10 cellular contexts compared by ENCODE assay signal in the genomic region with DNA sequence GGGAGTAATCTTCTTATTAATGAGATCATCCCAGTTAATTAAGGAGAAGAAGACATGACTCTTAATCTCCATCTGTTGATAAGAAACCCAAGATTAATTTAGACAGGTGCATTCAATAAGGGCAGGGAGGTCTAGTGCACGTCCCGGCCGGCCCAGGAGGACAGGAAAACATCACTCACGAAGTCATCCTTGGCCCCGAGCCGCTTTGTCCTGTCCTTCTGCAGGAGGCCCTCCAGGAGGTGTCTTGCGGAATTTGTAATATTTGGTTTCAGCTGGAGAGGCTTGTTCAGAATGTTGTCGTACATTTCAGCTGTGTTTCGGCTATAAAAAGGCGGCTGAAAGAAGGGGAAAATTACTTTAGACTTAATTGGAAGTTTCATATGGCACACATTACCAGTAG.
DNase-seq lines count a peak whose midpoint lies in the region; TF ChIP-seq lines count a peak whose summit lies in the region.
"Had no signal": no experiment of that assay in that cellular context is flagged by ENCODE, and none has a peak within 500 bp of the region (broad histone marks: within the 10 kb centered on the region; RNA-seq: fewer than 3 reads in every experiment).

No MANE protein-coding gene starts in this region.

- no peak overlapping the region for H3K27ac Mint-ChIP-seq in activated CD4-positive, alpha-beta T cell treated with anti-CD3 and anti-CD28 coated beads, Interleukin-2, amount 10 ng/mL, durations not matched to agents 24 days and 14 days
- H3K27ac Mint-ChIP-seq: GM23338 had no signal

- WGBS in adrenal gland, 4 donors: 41 to 52% (median 49%) methylated on average over 10 of the region's 10 CpGs

- H3K36me3 ChIP-seq in adrenal gland (replicated peaks in 1 of 2) (peaks cover 0 to 45% of the 10 kb centered on the region in 2 donors), kidney epithelial cell (ENCODE audit: control insufficient read depth, insufficient read depth, low read length) (peaks cover 5% of the 10 kb centered on the region), subcutaneous abdominal adipose tissue (ENCODE audit: control insufficient read depth in 5 of 5, insufficient read depth in 5 of 5, low read length in 5 of 5) (peaks cover 40 to 62% (median 58%) of the 10 kb centered on the region in 5 donors)

- DNase-seq in activated CD4-positive, alpha-beta T cell treated with anti-CD3 and anti-CD28 coated beads, Interleukin-2, amount 10 ng/mL, durations not matched to agents 24 days and 14 days: no peak
- DNase-seq in activated CD4-positive, alpha-beta T cell treated with anti-CD3 and anti-CD28 coated beads, Interleukin-2, amount 50 U/mL, for 48 hours: no peak
- DNase-seq in adrenal gland (peak; percentile 44 to 78 (median 61)), kidney epithelial cell (ENCODE audit: low read depth) (no peak), DMS153 (lab: John Stamatoyannopoulos, UW) (no peak), AG08396 (ENCODE audit: low spot score) (no peak), SIG-M5 treated with dmso at 0.1 percent for 504 hours (lab: John Stamatoyannopoulos, UW; ENCODE audit: unreplicated experiment) (no peak)
- DNase-seq: OCI-M1 had no signal

- intact Hi-C loops in activated CD4-positive, alpha-beta T cell treated with anti-CD3 and anti-CD28 coated beads, Interleukin-2, amount 10 ng/mL, durations not matched to agents 24 days and 14 days (cut with micrococcal nuclease): loop anchor here (5.0 to 10.0 kb wide), 4 partner anchors 346 to 1264 kb away; a partner anchor contains a TSS
- intact Hi-C loops in adrenal gland (cut with DNase I): loop anchor here in 1 of 2 donors (10.0 kb wide), 2 partner anchors 124 to 464 kb away; no protein-coding TSS in a partner anchor

- H3K36me3 Mint-ChIP-seq in activated CD4-positive, alpha-beta T cell treated with anti-CD3 and anti-CD28 coated beads, Interleukin-2, amount 10 ng/mL, durations not matched to agents 24 days and 14 days (ENCODE audit: low read depth): peaks cover 57% of the 10 kb centered on the region

- H3K4me3 ChIP-seq in adrenal gland: peak overlapping the region in 2 of 4 donors; percentile 10 to 61
- H3K4me3 ChIP-seq in kidney epithelial cell (ENCODE audit: low read depth, low read length): peak overlapping the region; percentile 79
- H3K4me3 ChIP-seq in subcutaneous abdominal adipose tissue (ENCODE audit: low read depth in 1 of 5, low read length in 5 of 5): peak overlapping the region in 3 of 5 donors; percentile 27 to 81 (median 30)
- H3K4me3 ChIP-seq: GM23338 had no signal

- peaks cover 18 to 43% of the 10 kb centered on the region in 2 donors for H3K4me1 ChIP-seq in adrenal gland (replicated peaks in 1 of 2)
- H3K4me1 ChIP-seq in subcutaneous abdominal adipose tissue (ENCODE audit: control insufficient read depth in 5 of 5, insufficient read depth in 5 of 5, low read length in 5 of 5): peaks cover 5 to 49% (median 22%) of the 10 kb centered on the region in 5 donors

- no peaks in the 10 kb centered on the region for H3K9me3 Mint-ChIP-seq in activated CD4-positive, alpha-beta T cell treated with anti-CD3 and anti-CD28 coated beads, Interleukin-2, amount 10 ng/mL, durations not matched to agents 24 days and 14 days
- H3K9me3 Mint-ChIP-seq: GM23338 had no signal

- peak overlapping the region; percentile 26 to 100 (median 74) for H3K27ac ChIP-seq in adrenal gland
- no peak overlapping the region for H3K27ac ChIP-seq in subcutaneous abdominal adipose tissue (ENCODE audit: low read depth, low read length)

- peak in 1 of 6 experiments; percentile 18 for TF ChIP-seq CTCF in adrenal gland (IDR thresholded peaks at IDR 0.05)
- peak; percentile 3 for TF ChIP-seq CTCF in kidney epithelial cell (IDR thresholded peaks at IDR 0.05; ENCODE audit: insufficient read depth, low read length, poor library complexity, severe bottlenecking)

- no peak for TF ChIP-seq POLR2A in adrenal gland (IDR thresholded peaks at IDR 0.05)

- H3K4me3 Mint-ChIP-seq in activated CD4-positive, alpha-beta T cell treated with anti-CD3 and anti-CD28 coated beads, Interleukin-2, amount 10 ng/mL, durations not matched to agents 24 days and 14 days: peak overlapping the region; percentile 91
- H3K4me3 Mint-ChIP-seq: GM23338 had no signal

- H3K27me3 ChIP-seq in adrenal gland (no peaks in the 10 kb centered on the region), kidney epithelial cell (ENCODE audit: control insufficient read depth, insufficient read depth, low read length) (no peaks in the 10 kb centered on the region), subcutaneous abdominal adipose tissue (ENCODE audit: control insufficient read depth in 5 of 5, insufficient read depth in 4 of 5, low read length in 5 of 5) (no peaks in the 10 kb centered on the region)

- H3K9me3 ChIP-seq in adrenal gland (replicated peaks in 1 of 3) (no peaks in the 10 kb centered on the region), subcutaneous abdominal adipose tissue (ENCODE audit: control insufficient read depth in 5 of 5, low read length in 5 of 5) (no peaks in the 10 kb centered on the region)

- peak overlapping the region in 1 of 5 donors; percentile 40 for H3K9ac ChIP-seq in subcutaneous abdominal adipose tissue (ENCODE audit: low read length in 5 of 5)

- H3K27me3 Mint-ChIP-seq in activated CD4-positive, alpha-beta T cell treated with anti-CD3 and anti-CD28 coated beads, Interleukin-2, amount 10 ng/mL, durations not matched to agents 24 days and 14 days: no peaks in the 10 kb centered on the region

- peaks cover 43% of the 10 kb centered on the region for H3K4me1 Mint-ChIP-seq in activated CD4-positive, alpha-beta T cell treated with anti-CD3 and anti-CD28 coated beads, Interleukin-2, amount 10 ng/mL, durations not matched to agents 24 days and 14 days

Comparison
In these comparisons a context has a peak if more than half of its experiments do, and no peak if none do; other contexts are left out.
1. DNase-seq: peak in adrenal gland (7 of 7); none in activated CD4-positive, alpha-beta T cell treated with anti-CD3 and anti-CD28 coated beads, Interleukin-2, amount 10 ng/mL, durations not matched to agents 24 days and 14 days (single experiment), activated CD4-positive, alpha-beta T cell treated with anti-CD3 and anti-CD28 coated beads, Interleukin-2, amount 50 U/mL, for 48 hours (0 of 2), kidney epithelial cell (single experiment), DMS153 (single experiment), AG08396 (single experiment) and SIG-M5 treated with dmso at 0.1 percent for 504 hours (single experiment).